ENCODE assay signal across 15 cellular contexts in the genomic region with DNA sequence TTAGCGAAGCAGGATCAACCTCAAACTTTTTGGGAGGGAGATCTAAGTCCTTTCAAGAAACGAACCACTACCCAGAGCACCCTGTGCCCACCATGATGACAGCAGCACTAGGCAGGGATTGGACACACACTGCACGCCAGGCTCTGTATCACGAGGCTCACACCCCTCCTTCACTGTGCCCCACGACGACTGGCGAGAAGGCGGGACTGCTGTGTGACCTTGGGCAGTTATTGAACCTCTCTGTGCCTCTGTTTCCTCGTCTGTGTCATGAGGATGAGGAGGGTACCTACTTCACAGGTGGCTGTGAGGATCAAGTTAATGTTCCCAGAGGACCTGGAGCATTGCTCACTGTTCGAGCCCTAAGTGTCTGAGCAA.
DNase-seq lines count a peak whose midpoint lies in the region; ATAC-seq and TF ChIP-seq lines count a peak whose summit lies in the region.
"Had no signal": no experiment of that assay in that cellular context is flagged by ENCODE, and none has a peak within 500 bp of the region (broad histone marks: within the 10 kb centered on the region; RNA-seq: fewer than 3 reads in every experiment).

No MANE protein-coding gene starts in this region.

- no peak overlapping the region for H2BK120ac ChIP-seq in IMR-90 (ENCODE audit: low read depth, low read length)

- TF ChIP-seq CTCF in IMR-90 (conservative IDR thresholded peaks at IDR 0.05; ENCODE audit: low read depth, low read length) (no peak), glutamatergic neuron (IDR thresholded peaks at IDR 0.05; ENCODE audit: partially characterized antibody, unreplicated experiment) (no peak), neural crest cell (conservative IDR thresholded peaks at IDR 0.05) (no peak), tibial nerve (IDR thresholded peaks at IDR 0.05) (no peak), breast epithelium (IDR thresholded peaks at IDR 0.05) (no peak)

- no peak overlapping the region for H2BK20ac ChIP-seq in IMR-90 (ENCODE audit: low read depth, low read length)

- no peak overlapping the region for H2AFZ ChIP-seq in IMR-90 (replicated peaks; ENCODE audit: low read length, poor library complexity)
- H2AFZ ChIP-seq: GM23248 had no signal

- intact Hi-C loops in IMR-90 (cut with micrococcal nuclease) = no loop called here
- intact Hi-C loops in breast epithelium (cut with DNase I; ENCODE audit: low total_unique reads) = no loop called here

- no peak overlapping the region for H3K18ac ChIP-seq in IMR-90 (ENCODE audit: low read depth, low read length)

- no peak overlapping the region for H3K27ac Mint-ChIP-seq in glutamatergic neuron (ENCODE audit: unreplicated experiment)
- peak overlapping the region; percentile 20 for H3K27ac Mint-ChIP-seq in neural crest cell (ENCODE audit: unreplicated experiment)
- H3K27ac Mint-ChIP-seq: B cell; CD4-positive, alpha-beta T cell had no signal

- no peak for ATAC-seq in IMR-90 (ENCODE audit: low read depth)
- no peak for ATAC-seq in GM21367 (IDR thresholded peaks at IDR 0.05; ENCODE audit: unreplicated experiment)
- ATAC-seq: GM12878 had no signal

- peaks cover 5% of the 10 kb centered on the region; the same call in 1 of the 2 replicates for H3K9me1 ChIP-seq in IMR-90 (ENCODE audit: insufficient read depth, low read length)

- no peak for TF ChIP-seq POLR2A in IMR-90 (IDR thresholded peaks at IDR 0.05; ENCODE audit: low read depth, low read length)
- no peak for TF ChIP-seq POLR2A in tibial nerve (IDR thresholded peaks at IDR 0.05)
- TF ChIP-seq POLR2A in breast epithelium (IDR thresholded peaks at IDR 0.05) = no peak

- H3K4me3 Mint-ChIP-seq in glutamatergic neuron (ENCODE audit: unreplicated experiment) (peak overlapping the region; percentile 42), neural crest cell (no peak overlapping the region)
- H3K4me3 Mint-ChIP-seq: B cell; CD4-positive, alpha-beta T cell had no signal

- H3K27me3 Mint-ChIP-seq in glutamatergic neuron (ENCODE audit: unreplicated experiment) = peaks cover 11% of the 10 kb centered on the region
- H3K27me3 Mint-ChIP-seq in neural crest cell (ENCODE audit: low read depth) = no peaks in the 10 kb centered on the region
- H3K27me3 Mint-ChIP-seq: B cell had no signal

- 93% methylated on average over 3 of the region's 10 CpGs; no CpG with 5 or more reads in 1 of the 2 experiments for WGBS in IMR-90 (ENCODE audit: extremely low coverage in 2 of 2, insufficient read length in 1 of 2), 2 experiments
- 93 to 94% methylated on average over 10 of the region's 10 CpGs for WGBS in tibial nerve, 2 donors

- peak overlapping the region; percentile 11; the same call in 1 of the 2 replicates for H2AK5ac ChIP-seq in IMR-90 (ENCODE audit: low read depth, low read length)

- no peak overlapping the region for H4K8ac ChIP-seq in IMR-90 (ENCODE audit: low read depth in 2 of 2, low read length in 2 of 2)

- no TSS peak for BruUV-seq in IMR-90 (replicated peaks; lab: Mats Ljungman, UMichigan)

- H3K4ac ChIP-seq in IMR-90 (ENCODE audit: low read depth, low read length) = 0 out of 2 replicates have a peak overlapping the region, but pooled peaks have one; percentile 3

- no peak overlapping the region for H3K56ac ChIP-seq in IMR-90 (ENCODE audit: extremely low read depth, insufficient read depth, low read length)

- no peak overlapping the region for H2BK15ac ChIP-seq in IMR-90 (ENCODE audit: low read depth, low read length)

- no peak overlapping the region for H3K4me2 ChIP-seq in IMR-90 (ENCODE audit: low read depth, low read length)

- H3K27ac ChIP-seq in IMR-90 (ENCODE audit: insufficient read depth, low read length) (no peak overlapping the region), tibial nerve (peak overlapping the region in 3 of 4 donors; percentile 4 to 89 (median 85)), breast epithelium (no peak overlapping the region)
- H3K27ac ChIP-seq: GM23248 had no signal

- no peak for TF ChIP-seq RAD21 in IMR-90 (IDR thresholded peaks at IDR 0.05; ENCODE audit: low read length)

- no peaks in the 10 kb centered on the region for H3K9me3 ChIP-seq in IMR-90 (ENCODE audit: control insufficient read depth, insufficient read depth, low read length)
- no peaks in the 10 kb centered on the region for H3K9me3 ChIP-seq in tibial nerve
- no peaks in the 10 kb centered on the region for H3K9me3 ChIP-seq in breast epithelium

- CTCF ChIA-PET in IMR-90 (lab: Yijun Ruan, JAX) = no interaction called here

- no peaks in the 10 kb centered on the region for H4K20me1 ChIP-seq in IMR-90 (ENCODE audit: insufficient read depth, low read length)

- H3K36me3 Mint-ChIP-seq in glutamatergic neuron (ENCODE audit: unreplicated experiment) = peaks cover 5% of the 10 kb centered on the region
- H3K36me3 Mint-ChIP-seq in neural crest cell (ENCODE audit: low read depth) = no peaks in the 10 kb centered on the region

- H3K9me3 Mint-ChIP-seq in glutamatergic neuron (ENCODE audit: unreplicated experiment) (peaks cover 5% of the 10 kb centered on the region), neural crest cell (peaks cover 2% of the 10 kb centered on the region)
- H3K9me3 Mint-ChIP-seq: CD4-positive, alpha-beta T cell had no signal

- in situ Hi-C loops in IMR-90 (cut with MboI; ENCODE audit: low sequenced_read_pairs) = no loop called here

- no peak for TF ChIP-seq EP300 in tibial nerve (IDR thresholded peaks at IDR 0.05)

- no peak overlapping the region for H2BK5ac ChIP-seq in IMR-90 (ENCODE audit: low read depth, low read length, poor library complexity, severe bottlenecking)

- no peaks in the 10 kb centered on the region for H3K27me3 ChIP-seq in IMR-90 (ENCODE audit: control insufficient read depth, insufficient read depth, low read length)
- H3K27me3 ChIP-seq in tibial nerve = no peaks in the 10 kb centered on the region
- peaks cover 0 to 17% of the 10 kb centered on the region in 2 donors for H3K27me3 ChIP-seq in breast epithelium

- dilution Hi-C loops in IMR-90 (cut with HindIII; ENCODE audit: low sequenced_read_pairs, unreplicated experiment) = no loop called here

- H4K91ac ChIP-seq in IMR-90 (ENCODE audit: insufficient read depth, low read depth, low read length) = no peak overlapping the region

- H2AK9ac ChIP-seq in IMR-90 (replicated peaks; ENCODE audit: low read depth, low read length, poor library complexity) = no peak overlapping the region

- no peak overlapping the region for H4K5ac ChIP-seq in IMR-90 (ENCODE audit: low read depth, low read length)

- H3K4me1 Mint-ChIP-seq in glutamatergic neuron (ENCODE audit: low read depth, unreplicated experiment) (peaks cover 20% of the 10 kb centered on the region), neural crest cell (peaks cover 51% of the 10 kb centered on the region)
- H3K4me1 Mint-ChIP-seq: B cell had no signal

- peaks cover 22% of the 10 kb centered on the region for H3K4me1 ChIP-seq in IMR-90 (ENCODE audit: control insufficient read depth, insufficient read depth, low read length)
- H3K4me1 ChIP-seq in tibial nerve = peaks cover 0 to 76% (median 45%) of the 10 kb centered on the region in 4 donors
- H3K4me1 ChIP-seq in breast epithelium = peaks cover 0 to 3% of the 10 kb centered on the region in 2 donors

- no peak overlapping the region for H3K23ac ChIP-seq in IMR-90 (ENCODE audit: low read depth, low read length)

- no peak overlapping the region for H3K4me3 ChIP-seq in IMR-90 (ENCODE audit: insufficient read depth, low read depth, low read length)
- no peak overlapping the region for H3K4me3 ChIP-seq in tibial nerve
- no peak overlapping the region for H3K4me3 ChIP-seq in breast epithelium
- H3K4me3 ChIP-seq: GM12878, GM23248 had no signal

- H3K14ac ChIP-seq in IMR-90 (replicated peaks; ENCODE audit: low read depth, low read length) = no peak overlapping the region

- no peaks in the 10 kb centered on the region for H3K79me1 ChIP-seq in IMR-90 (ENCODE audit: low read depth in 1 of 2, low read length in 2 of 2)

- H3K36me3 ChIP-seq in IMR-90 (ENCODE audit: control insufficient read depth, insufficient read depth, low read length) (no peaks in the 10 kb centered on the region), tibial nerve (no peaks in the 10 kb centered on the region), breast epithelium (no peaks in the 10 kb centered on the region)

- no peak for DNase-seq in IMR-90
- no peak for DNase-seq in glutamatergic neuron
- DNase-seq in neural crest cell (ENCODE audit: low read depth, low spot score) = no peak
- no peak for DNase-seq in tibial nerve (ENCODE audit: low spot score in 2 of 2)
- no peak for DNase-seq in breast epithelium (ENCODE audit: low spot score in 2 of 2)
- no peak for DNase-seq in DMS53 (lab: John Stamatoyannopoulos, UW)
- DNase-seq: C1 segment of cervical spinal cord; Calu3; CD4-positive, alpha-beta T cell; DMS 273 treated with DMSO at 0.1 percent for 48 hours; DMS79; GM23248 had no signal

- no peak overlapping the region for H3K9ac ChIP-seq in IMR-90 (ENCODE audit: low read depth, low read length)
- H3K9ac ChIP-seq: GM23248 had no signal

- POLR2A ChIA-PET in IMR-90 (lab: Charles Lee; ENCODE audit: unreplicated experiment) = no interaction called here

TF ChIP-seq in IMR-90, 13 proteins besides CTCF, POLR2A, EP300 and RAD21:
- TF ChIP-seq RFX5 (IDR thresholded peaks at IDR 0.05; ENCODE audit: low read depth, low read length) (no peak), MAFK (IDR thresholded peaks at IDR 0.05; ENCODE audit: low read depth, low read length) (no peak), SMC3 (IDR thresholded peaks at IDR 0.05; ENCODE audit: low read depth, low read length) (no peak), MXI1 (IDR thresholded peaks at IDR 0.05; ENCODE audit: borderline replicate concordance, low read depth, low read length) (no peak), MAZ (IDR thresholded peaks at IDR 0.05; ENCODE audit: borderline replicate concordance, low read depth, low read length) (no peak), NFE2L2 (IDR thresholded peaks at IDR 0.05; ENCODE audit: low read depth, low read length) (no peak), FOS (IDR thresholded peaks at IDR 0.05; ENCODE audit: low read depth, low read length) (no peak)
- TF ChIP-seq, protein P1, sequence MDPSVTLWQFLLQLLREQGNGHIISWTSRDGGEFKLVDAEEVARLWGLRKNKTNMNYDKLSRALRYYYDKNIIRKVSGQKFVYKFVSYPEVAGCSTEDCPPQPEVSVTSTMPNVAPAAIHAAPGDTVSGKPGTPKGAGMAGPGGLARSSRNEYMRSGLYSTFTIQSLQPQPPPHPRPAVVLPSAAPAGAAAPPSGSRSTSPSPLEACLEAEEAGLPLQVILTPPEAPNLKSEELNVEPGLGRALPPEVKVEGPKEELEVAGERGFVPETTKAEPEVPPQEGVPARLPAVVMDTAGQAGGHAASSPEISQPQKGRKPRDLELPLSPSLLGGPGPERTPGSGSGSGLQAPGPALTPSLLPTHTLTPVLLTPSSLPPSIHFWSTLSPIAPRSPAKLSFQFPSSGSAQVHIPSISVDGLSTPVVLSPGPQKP (IDR thresholded peaks at IDR 0.05; ENCODE audit: borderline replicate concordance, low read depth, low read length) = no peak

Comparison
In these comparisons a context has a peak if more than half of its experiments do, and no peak if none do; other contexts are left out.
1. H3K27ac ChIP-seq: peak in tibial nerve (3 of 4); none in IMR-90 (single experiment) and breast epithelium (0 of 2).